In genomic region chr17:79008666-79009387, GRCh38 we compare ENCODE assay signal across 8 cellular contexts. TPM values are rescaled to one million over a fixed set of nuclear protein-coding genes. Genes with fewer than 3 reads are reported as not detected.
DNase-seq lines count a peak whose midpoint lies in the region; TF ChIP-seq lines count a peak whose summit lies in the region.

No MANE protein-coding gene starts in this region.

- H3K4me3 ChIP-seq in GM12864 (ENCODE audit: low read depth, low read length) (peak overlapping the region; percentile 97), SJCRH30 (peak overlapping the region; percentile 71), fibroblast of villous mesenchyme (ENCODE audit: low read depth, low read length) (peak overlapping the region; percentile 98), prostate gland (peak overlapping the region; percentile 93 to 100)

- no peak for DNase-seq in GM12864 (ENCODE audit: low read depth)
- DNase-seq in SJCRH30, result no peak
- no peak for DNase-seq in fibroblast of villous mesenchyme (ENCODE audit: low read depth)
- no peak for DNase-seq in prostate gland (ENCODE audit: low spot score)
- DNase-seq in COLO668 (lab: John Stamatoyannopoulos, UW; ENCODE audit: unreplicated experiment), result no peak
- no peak for DNase-seq in superior temporal gyrus (ENCODE audit: extremely low spot score)
- no peak for DNase-seq in central memory CD4-positive, alpha-beta T cell
- DNase-seq in DMS79 (lab: John Stamatoyannopoulos, UW), result no peak

- peak overlapping the region; percentile 33; the same call in 1 of the 2 replicates for H3K27ac ChIP-seq in SJCRH30
- H3K27ac ChIP-seq in prostate gland, result peak overlapping the region; percentile 89 to 94

- peaks cover 7% of the 10 kb centered on the region; the same call in 1 of the 2 replicates for H3K36me3 ChIP-seq in SJCRH30
- H3K36me3 ChIP-seq in prostate gland, result no peaks in the 10 kb centered on the region

- TF ChIP-seq CTCF in GM12864 (IDR thresholded peaks at IDR 0.05; ENCODE audit: low read depth, low read length, missing control alignments) (no peak), fibroblast of villous mesenchyme (IDR thresholded peaks at IDR 0.05; ENCODE audit: insufficient read depth, low read depth, low read length) (no peak), prostate gland (IDR thresholded peaks at IDR 0.05) (no peak)

- H3K9me3 ChIP-seq in SJCRH30 (replicated peaks) (peaks cover 3% of the 10 kb centered on the region), prostate gland (no peaks in the 10 kb centered on the region)

- H3K4me1 ChIP-seq in SJCRH30, result peaks cover 16% of the 10 kb centered on the region; the same call in 1 of the 2 replicates
- H3K4me1 ChIP-seq in prostate gland (replicated peaks), result peaks cover 16% of the 10 kb centered on the region

- H3K27me3 ChIP-seq in SJCRH30 (no peaks in the 10 kb centered on the region), prostate gland (replicated peaks; ENCODE audit: insufficient read depth) (no peaks in the 10 kb centered on the region)

- TF ChIP-seq POLR2A in prostate gland (IDR thresholded peaks at IDR 0.05), result no peak

- 31% methylated on average over 7 of the region's 7 CpGs for WGBS in prostate gland

- intact Hi-C loops in prostate gland (cut with DNase I), result no loop called here

RNA-seq across cellular contexts. Expression of gene CANT1, which starts 0.7 kb away (rescaled TPM):
- 89.0 and 98.6 TPM in 2 replicates for total RNA-seq in SJCRH30 (2014; rRNA removed; shearing (Covaris generic))
- total RNA-seq in fibroblast of villous mesenchyme (49.6 and 63.9 TPM in 2 replicates), prostate gland (100 to 1,000 TPM in 1 of 2 donors, 10 to 100 TPM in 1; 89.7 to 201 TPM)

RNA-seq across cellular contexts. Expression of gene C1QTNF1, which starts 15.1 kb away (rescaled TPM):
- 45.7 and 48.3 TPM in 2 replicates for total RNA-seq in SJCRH30 (2014; rRNA removed; shearing (Covaris generic))
- total RNA-seq in fibroblast of villous mesenchyme (28.3 and 63.5 TPM in 2 replicates), prostate gland (10 to 100 TPM; 16.3 to 57.9 TPM)

RNA-seq across cellular contexts. Expression of gene LGALS3BP, which starts 29.1 kb away (rescaled TPM):
- 140 and 142 TPM in 2 replicates for total RNA-seq in SJCRH30 (2014; rRNA removed; shearing (Covaris generic))
- total RNA-seq in fibroblast of villous mesenchyme (297 and 325 TPM in 2 replicates), prostate gland (100 to 1,000 TPM; 570 to 890 TPM)
